In the genomic region with DNA sequence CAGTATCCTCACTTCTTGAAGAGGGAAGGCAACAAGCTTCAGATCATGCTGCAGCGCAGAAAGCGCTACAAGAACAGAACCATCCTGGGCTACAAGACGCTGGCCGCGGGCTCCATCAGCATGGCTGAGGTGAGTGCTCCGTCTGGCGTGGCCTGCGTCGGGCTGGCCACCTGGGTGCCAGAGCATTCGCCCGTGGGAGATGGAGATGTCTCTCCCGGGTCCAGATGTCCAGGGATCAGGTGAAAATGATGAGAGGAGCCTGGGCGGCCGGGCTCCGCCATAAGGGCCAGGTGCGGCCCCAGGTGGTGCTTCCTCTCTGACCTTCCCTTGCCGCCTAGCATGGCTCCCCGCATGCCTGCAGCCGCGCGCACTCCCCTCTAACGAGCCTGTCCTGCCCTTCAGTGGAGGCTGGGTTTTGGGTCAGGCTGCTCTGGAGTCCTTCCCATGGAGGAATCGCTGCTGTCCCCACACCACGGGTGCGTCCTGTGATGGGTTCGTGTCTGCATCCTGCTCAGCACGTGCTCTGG, we compare ENCODE assay signal across 21 cellular contexts. TPM values are rescaled to one million over a fixed set of nuclear protein-coding genes. Genes with fewer than 3 reads are reported as not detected.
A peak's percentile ranks its signal among the peaks of the same experiment; 100 is the strongest.
DNase-seq lines count a peak whose midpoint lies in the region; ATAC-seq, FAIRE-seq and TF ChIP-seq lines count a peak whose summit lies in the region.
"Had no signal": no experiment of that assay in that cellular context is flagged by ENCODE, and none has a peak within 500 bp of the region (broad histone marks: within the 10 kb centered on the region; RNA-seq: fewer than 3 reads in every experiment).

No MANE protein-coding gene starts in this region.

- H3K79me2 ChIP-seq in H1 (ENCODE audit: control insufficient read depth in 1 of 2, insufficient read depth in 2 of 2, low read length in 2 of 2), result no peaks in the 10 kb centered on the region

- H3K9ac ChIP-seq in H1 (replicated peaks in 1 of 4; ENCODE audit: extremely low read depth in 1 of 4, low read depth in 3 of 4, low read length in 3 of 4), result no peak overlapping the region

- H3K4me1 ChIP-seq in BE2C (no peaks in the 10 kb centered on the region), H1 (replicated peaks in 1 of 4; ENCODE audit: control insufficient read depth in 3 of 4, insufficient read depth in 4 of 4, low read length in 3 of 4) (peaks cover 0 to 15% (median 5%) of the 10 kb centered on the region in 4 experiments; a peak in 5 of 7 replicates)

- no peak overlapping the region for H3K27ac ChIP-seq in H1 (ENCODE audit: low read depth, low read length)
- H3K27ac ChIP-seq: 22Rv1 had no signal

- no peak for TF ChIP-seq EP300 in H1 (IDR thresholded peaks at IDR 0.05; ENCODE audit: borderline replicate concordance in 1 of 2, low read depth in 2 of 2, low read length in 2 of 2)

- no peaks in the 10 kb centered on the region for H3K36me3 Mint-ChIP-seq in IgD-negative memory B cell

- H3K23ac ChIP-seq in H1 (ENCODE audit: insufficient read length), result no peak overlapping the region

- H3K9me3 Mint-ChIP-seq in IgD-negative memory B cell, result no peaks in the 10 kb centered on the region
- H3K9me3 Mint-ChIP-seq: CD4-positive, alpha-beta memory T cell; GM23338 had no signal

- POLR2A ChIA-PET in H1 (lab: Charles Lee; ENCODE audit: partially characterized antibody), result no interaction called here

- no peak overlapping the region for H3K4me3 ChIP-seq in BE2C (ENCODE audit: low read depth, low read length)
- H3K4me3 ChIP-seq in H1 (ENCODE audit: extremely low read depth in 1 of 4, insufficient read depth in 2 of 4, low read depth in 3 of 4, low read length in 4 of 4), result no peak overlapping the region
- H3K4me3 ChIP-seq: GM23338 had no signal

- H3K4me2 ChIP-seq in H1 (ENCODE audit: insufficient read depth in 1 of 2, low read depth in 2 of 2, low read length in 2 of 2), result no peak overlapping the region
- H3K4me2 ChIP-seq: GM23338 had no signal

- H3K23me2 ChIP-seq in H1 (ENCODE audit: low read depth, low read length), result no peaks in the 10 kb centered on the region

- TF ChIP-seq CTCF in BE2C (IDR thresholded peaks at IDR 0.05; ENCODE audit: low read depth, low read length), result no peak
- TF ChIP-seq CTCF in H1 (IDR thresholded peaks at IDR 0.05; ENCODE audit: control extremely low read depth in 1 of 3, insufficient read depth in 1 of 3, low read depth in 1 of 3, low read length in 3 of 3), result no peak

- H3K27me3 Mint-ChIP-seq in IgD-negative memory B cell, result no peaks in the 10 kb centered on the region
- H3K27me3 Mint-ChIP-seq: B cell; CD4-positive, alpha-beta memory T cell had no signal

- no peak overlapping the region for H3K18ac ChIP-seq in H1 (ENCODE audit: extremely low read depth, low read length)

- no peak overlapping the region for H3K4me3 Mint-ChIP-seq in IgD-negative memory B cell
- H3K4me3 Mint-ChIP-seq: B cell; CD4-positive, alpha-beta memory T cell; GM23338 had no signal

- peak overlapping the region; percentile 57 for H3K4ac ChIP-seq in H1 (replicated peaks; ENCODE audit: insufficient read length, low read depth, low read length)

- H4K20me1 ChIP-seq in H1 (replicated peaks in 1 of 2; ENCODE audit: control insufficient read depth in 1 of 2, insufficient read depth in 2 of 2, low read length in 2 of 2), result peaks cover 0 to 19% of the 10 kb centered on the region in 2 experiments

- no peak overlapping the region for H4K5ac ChIP-seq in H1 (ENCODE audit: insufficient read length, low read depth, low read length)

- peak overlapping the region; percentile 54 for H4K91ac ChIP-seq in H1 (replicated peaks; ENCODE audit: insufficient read length, low read length)

- no peak overlapping the region for H3K14ac ChIP-seq in H1 (ENCODE audit: insufficient read length)

- peak overlapping the region in 2 of 3 donors; percentile 46 to 54 for H3K27ac Mint-ChIP-seq in IgD-negative memory B cell
- H3K27ac Mint-ChIP-seq: B cell; CD4-positive, alpha-beta memory T cell; GM23338 had no signal

- no peak overlapping the region for H2BK15ac ChIP-seq in H1 (ENCODE audit: low read length)

- no peak for TF ChIP-seq POLR2A in H1 (IDR thresholded peaks at IDR 0.05; ENCODE audit: control extremely low read depth in 1 of 2, low read depth in 2 of 2, low read length in 2 of 2)

- no peak for TF ChIP-seq RAD21 in H1 (IDR thresholded peaks at IDR 0.05 in 1 of 2, conservative IDR thresholded peaks at IDR 0.05 in 1 of 2; ENCODE audit: low read depth in 2 of 2, low read length in 2 of 2)

- no peak overlapping the region for H2BK12ac ChIP-seq in H1 (ENCODE audit: low read depth, low read length)

- H2AFZ ChIP-seq in H1 (ENCODE audit: low read length), result no peak overlapping the region
- H2AFZ ChIP-seq: GM23338 had no signal

- DNase-seq in BE2C (peak; percentile 8), H1 (ENCODE audit: low read depth in 1 of 2, low spot score in 2 of 2) (no peak), NCI-H1092 treated with DMSO at 0.1 percent for 48 hours (lab: John Stamatoyannopoulos, UW) (no peak)
- DNase-seq: C1 segment of cervical spinal cord; Calu3; CD4-positive, alpha-beta memory T cell; COR-L47; DMS53; DMS79 treated with DMSO at 0.1 percent for 48 hours; GF-D8; HCEC 1CT had no signal

- peaks cover 3 to 4% (median 4%) of the 10 kb centered on the region in 3 donors for H3K4me1 Mint-ChIP-seq in IgD-negative memory B cell

- H2BK5ac ChIP-seq in H1 (ENCODE audit: low read depth, low read length), result no peak overlapping the region; the same call in none of the 2 replicates

- ATAC-seq in GM18498 (IDR thresholded peaks at IDR 0.05; ENCODE audit: unreplicated experiment) (no peak), GM21825 (IDR thresholded peaks at IDR 0.05; ENCODE audit: unreplicated experiment) (no peak)
- ATAC-seq: GM23338 had no signal

- FAIRE-seq in H1 (lab: Jason Lieb, UNC), result no peak
- FAIRE-seq: A204.1, GM12891, GM19239, H54 had no signal

- CTCF ChIA-PET in H1 (lab: Charles Lee; ENCODE audit: partially characterized antibody), result interaction anchor here (0.9 to 1.8 kb wide), 2 partner anchors 10 to 73 kb away, joined by 3 to 4 read pairs; no protein-coding TSS in a partner anchor

- no peaks in the 10 kb centered on the region for H3K36me3 ChIP-seq in BE2C
- H3K36me3 ChIP-seq in H1 (ENCODE audit: control insufficient read depth in 2 of 4, insufficient read depth in 4 of 4, low read length in 3 of 4), result no peaks in the 10 kb centered on the region

- no peak overlapping the region for H3K56ac ChIP-seq in H1 (replicated peaks; ENCODE audit: insufficient read length, low read depth, low read length)

- no peaks in the 10 kb centered on the region for H3K27me3 ChIP-seq in BE2C
- no peaks in the 10 kb centered on the region for H3K27me3 ChIP-seq in H1 (replicated peaks in 1 of 4; ENCODE audit: control insufficient read depth in 3 of 4, extremely low read depth in 1 of 4, insufficient read depth in 3 of 4, low read length in 3 of 4)

- no peak overlapping the region for H2BK20ac ChIP-seq in H1 (ENCODE audit: low read length)

- no peaks in the 10 kb centered on the region for H3K9me3 ChIP-seq in BE2C
- no peaks in the 10 kb centered on the region for H3K9me3 ChIP-seq in H1 (ENCODE audit: insufficient read depth in 2 of 2, low read depth in 1 of 2, low read length in 1 of 2)

- H3K79me1 ChIP-seq in H1 (ENCODE audit: low read depth, low read length), result no peaks in the 10 kb centered on the region

- 94% methylated on average over 27 of the region's 27 CpGs; no CpG with 5 or more reads in 1 of the 2 experiments for WGBS in H1 (ENCODE audit: extremely low coverage in 1 of 2, insufficient coverage in 1 of 2, insufficient read length in 1 of 2, insufficient replicate concordance in 2 of 2, low coverage in 1 of 2, low lambda C conversion rate in 2 of 2, missing lambda C conversion rate in 1 of 2), 2 experiments

- H2BK120ac ChIP-seq in H1 (replicated peaks; ENCODE audit: low read depth, low read length), result no peak overlapping the region

- no peak overlapping the region for H2AK5ac ChIP-seq in H1 (ENCODE audit: low read depth, low read length)

- H4K8ac ChIP-seq in H1 (ENCODE audit: extremely low read depth, insufficient read depth, low read length), result no peak overlapping the region

RNA-seq across cellular contexts. Expression of a gene that starts 40.6 kb away (rescaled TPM):
- polyA plus RNA-seq in BE2C (2012; ENCODE audit: insufficient read depth, insufficient read length, low read depth), result 22.5 TPM
- polyA plus RNA-seq in IgD-negative memory B cell, result 3.8 TPM
- 62.3 and 62.8 TPM in 2 replicates for total RNA-seq in H1 (2021; fragmentation: NEBNext Ultra II Directional; extraction: Animal tissue kit (Norgen Biotek cat#: 25700))
- polyA plus RNA-seq in H1 (2011; rRNA removed), result 38.0 and 65.4 TPM in 2 replicates
- polyA plus RNA-seq in H1 (2011; cell fraction: cytosol; rRNA removed), result 57.3 TPM
- 306 TPM for polyA plus RNA-seq in H1 (2011; cell fraction: nucleus; rRNA removed)
- 54.5 to 72.8 TPM (median 68.7 TPM) in 4 replicates for polyA plus RNA-seq in H1 (2012, experiment 1 of 2)
- 42.3 TPM for polyA plus RNA-seq in H1 (2012, experiment 2 of 2)
- polyA plus RNA-seq in H1 (2013, experiment 1 of 2), result 35.8 TPM
- polyA plus RNA-seq in H1 (2013, experiment 2 of 2), result 33.2 TPM
- polyA minus RNA-seq in H1 (2011; rRNA and poly(A)+ RNA removed), result 28.2 and 33.0 TPM in 2 replicates
- polyA minus RNA-seq in H1 (2011; cell fraction: cytosol; rRNA and poly(A)+ RNA removed), result 49.0 TPM
- 88.7 TPM for polyA minus RNA-seq in H1 (2011; cell fraction: nucleus; rRNA and poly(A)+ RNA removed)

RNA-seq across cellular contexts. Expression of a gene that starts 43.2 kb away (rescaled TPM):
- polyA plus RNA-seq in BE2C (2012; ENCODE audit: insufficient read depth, insufficient read length, low read depth), result 2.7 TPM
- polyA plus RNA-seq in IgD-negative memory B cell, result 1.0 TPM
- total RNA-seq in H1 (2021; fragmentation: NEBNext Ultra II Directional; extraction: Animal tissue kit (Norgen Biotek cat#: 25700)), result 0.39 and 0.82 TPM in 2 replicates
- 0.24 and 0.67 TPM in 2 replicates for polyA plus RNA-seq in H1 (2011; rRNA removed)
- 0.70 TPM for polyA plus RNA-seq in H1 (2011; cell fraction: cytosol; rRNA removed)
- polyA plus RNA-seq in H1 (2011; cell fraction: nucleus; rRNA removed), result 5.9 TPM
- 0.28 to 0.54 TPM (median 0.42 TPM) in 4 replicates for polyA plus RNA-seq in H1 (2012, experiment 1 of 2)
- polyA plus RNA-seq in H1 (2012, experiment 2 of 2), result 0.05 TPM
- 0.14 TPM for polyA plus RNA-seq in H1 (2013, experiment 1 of 2)
- polyA plus RNA-seq in H1 (2013, experiment 2 of 2), result 0.07 TPM
- 0.10 and 0.16 TPM in 2 replicates for polyA minus RNA-seq in H1 (2011; rRNA and poly(A)+ RNA removed)
- not detected for polyA minus RNA-seq in H1 (2011; cell fraction: cytosol; rRNA and poly(A)+ RNA removed)
- 1.5 TPM for polyA minus RNA-seq in H1 (2011; cell fraction: nucleus; rRNA and poly(A)+ RNA removed)
- polyA plus RNA-seq: CD4-positive, alpha-beta memory T cell had no signal

RNA-seq across cellular contexts. Expression of a gene that starts 54.3 kb away (rescaled TPM):
- 43.4 TPM for polyA plus RNA-seq in BE2C (2012; ENCODE audit: insufficient read depth, insufficient read length, low read depth)
- polyA plus RNA-seq in IgD-negative memory B cell (8.4 TPM), H1 (2011; rRNA removed) (7.7 and 12.5 TPM in 2 replicates)
- total RNA-seq in H1 (2021; fragmentation: NEBNext Ultra II Directional; extraction: Animal tissue kit (Norgen Biotek cat#: 25700)), result 18.3 and 18.5 TPM in 2 replicates
- 11.1 TPM for polyA plus RNA-seq in H1 (2011; cell fraction: cytosol; rRNA removed)
- 32.8 TPM for polyA plus RNA-seq in H1 (2011; cell fraction: nucleus; rRNA removed)
- polyA plus RNA-seq in H1 (2012, experiment 1 of 2), result 11.4 to 15.6 TPM (median 13.1 TPM) in 4 replicates
- polyA plus RNA-seq in H1 (2012, experiment 2 of 2), result 7.8 TPM
- polyA plus RNA-seq in H1 (2013, experiment 1 of 2), result 9.6 TPM
- polyA plus RNA-seq in H1 (2013, experiment 2 of 2), result 8.4 TPM
- 10.3 and 11.4 TPM in 2 replicates for polyA minus RNA-seq in H1 (2011; rRNA and poly(A)+ RNA removed)
- polyA minus RNA-seq in H1 (2011; cell fraction: cytosol; rRNA and poly(A)+ RNA removed), result 15.4 TPM
- 35.1 TPM for polyA minus RNA-seq in H1 (2011; cell fraction: nucleus; rRNA and poly(A)+ RNA removed)
